In the genomic region with DNA sequence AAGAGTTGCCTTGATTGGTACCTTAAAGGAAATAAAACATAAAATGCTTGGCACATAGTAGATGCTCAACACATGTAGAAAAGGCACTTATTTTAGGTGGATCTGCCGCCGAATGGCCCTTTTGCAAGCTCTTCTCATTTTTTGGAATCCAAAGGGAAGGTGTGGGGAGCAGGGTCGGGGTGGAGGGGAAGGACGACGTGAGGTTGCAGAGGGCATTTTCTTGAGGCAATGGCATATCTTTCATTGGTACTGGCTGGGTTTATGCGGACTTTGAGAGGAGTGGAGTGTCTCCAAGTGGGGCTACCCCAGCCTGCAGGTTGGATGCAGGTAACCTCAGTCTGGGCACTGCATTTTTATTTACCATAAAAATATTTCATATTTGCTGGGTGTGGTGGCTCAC, we compare ENCODE assay signal across 28 cellular contexts. TPM values are rescaled to one million over a fixed set of nuclear protein-coding genes. Genes with fewer than 3 reads are reported as not detected.
"Had no signal": no experiment of that assay in that cellular context is flagged by ENCODE, and none has a peak within 500 bp of the region (broad histone marks: within the 10 kb centered on the region; RNA-seq: fewer than 3 reads in every experiment).

No MANE protein-coding gene starts in this region.

- H3K9me3 Mint-ChIP-seq: effector memory CD8-positive, alpha-beta T cell; memory B cell; natural killer cell; neural progenitor cell; stimulated activated memory B cell treated with anti-CD40 and anti-IgM and Interleukin-4, amounts not matched to agents 10 μg/mL and 1 μg/mL and 100 μg/mL, for 72 hours had no signal

- H3K4me3 Mint-ChIP-seq: effector memory CD8-positive, alpha-beta T cell; immature natural killer cell; memory B cell; natural killer cell; neural progenitor cell; stimulated activated memory B cell treated with anti-CD40 and anti-IgM and Interleukin-4, amounts not matched to agents 10 μg/mL and 1 μg/mL and 100 μg/mL, for 72 hours had no signal

- H3K9me3 ChIP-seq: esophagus squamous epithelium, heart right ventricle, psoas muscle, sigmoid colon, thoracic aorta, tibial nerve, upper lobe of left lung, uterus had no signal

- H3K9ac ChIP-seq: neural progenitor cell had no signal

- H3K4me1 Mint-ChIP-seq: immature natural killer cell; memory B cell; natural killer cell; stimulated activated memory B cell treated with anti-CD40 and anti-IgM and Interleukin-4, amounts not matched to agents 10 μg/mL and 1 μg/mL and 100 μg/mL, for 72 hours had no signal

- H3K27ac ChIP-seq: esophagus squamous epithelium, heart right ventricle, psoas muscle, sigmoid colon, thoracic aorta, tibial nerve, upper lobe of left lung, uterus had no signal

- ATAC-seq: effector memory CD8-positive, alpha-beta T cell; heart right ventricle; natural killer cell; psoas muscle; right cardiac atrium; stimulated activated memory B cell treated with anti-CD40 and anti-IgM and Interleukin-4, amounts not matched to agents 10 μg/mL and 1 μg/mL and 100 μg/mL, for 72 hours; stimulated activated naive CD8-positive, alpha-beta T cell treated with anti-CD3 and anti-CD28 coated beads, Interleukin-15, Interleukin-2, amounts not matched to agents 100 U/mL and 50 U/mL, for 24 hours had no signal

- H3K27ac Mint-ChIP-seq: effector memory CD8-positive, alpha-beta T cell; immature natural killer cell; memory B cell; natural killer cell; stimulated activated memory B cell treated with anti-CD40 and anti-IgM and Interleukin-4, amounts not matched to agents 10 μg/mL and 1 μg/mL and 100 μg/mL, for 72 hours had no signal

- H3K36me3 Mint-ChIP-seq: immature natural killer cell; memory B cell; natural killer cell; neural progenitor cell; stimulated activated memory B cell treated with anti-CD40 and anti-IgM and Interleukin-4, amounts not matched to agents 10 μg/mL and 1 μg/mL and 100 μg/mL, for 72 hours had no signal

- H2AFZ ChIP-seq: neural progenitor cell had no signal

- H3K4me2 ChIP-seq: neural progenitor cell had no signal

- H3K27me3 ChIP-seq: neural progenitor cell, uterus had no signal

- DNase-seq: cortex of kidney; effector memory CD8-positive, alpha-beta T cell; erythroblast; esophagus squamous epithelium; foreskin melanocyte; glutamatergic neuron; heart right ventricle; hypothalamus; immature natural killer cell; natural killer cell; nucleus accumbens; psoas muscle; right cardiac atrium; stimulated activated CD4-positive, alpha-beta T cell treated with anti-CD3 and anti-CD28 coated beads, Interleukin-4, amount 100 ng/mL, for 4 hours; stimulated activated naive CD8-positive, alpha-beta T cell treated with anti-CD3 and anti-CD28 coated beads, Interleukin-15, Interleukin-2, amounts not matched to agents 100 U/mL and 50 U/mL, for 24 hours; substantia nigra; upper lobe of left lung; uterus had no signal

RNA-seq across cellular contexts. Expression of a gene that starts 8.1 kb away (rescaled TPM):
- total RNA-seq: dermis microvascular lymphatic vessel endothelial cell, esophagus squamous epithelium, heart right ventricle, mononuclear cell, natural killer cell, osteocyte, psoas muscle, renal cortical epithelial cell, right cardiac atrium, sigmoid colon, thoracic aorta, tibial nerve, upper lobe of left lung had no signal
